8 cellular contexts compared by ENCODE assay signal in genomic region chr10:72297968-72298773, GRCh38. TPM values are rescaled to one million over a fixed set of nuclear protein-coding genes. Genes with fewer than 3 reads are reported as not detected.
DNase-seq lines count a peak whose midpoint lies in the region; ATAC-seq and TF ChIP-seq lines count a peak whose summit lies in the region.

No MANE protein-coding gene starts in this region.

- TF ChIP-seq CTCF in astrocyte of the spinal cord (IDR thresholded peaks at IDR 0.05; ENCODE audit: low read depth, low read length), result no peak

- ATAC-seq in HG02852 (IDR thresholded peaks at IDR 0.05; ENCODE audit: unreplicated experiment), result peak; percentile 74
- peak; percentile 95 for ATAC-seq in sciatic nerve

- peak; percentile 89 for TF ChIP-seq POLR2A in GM15510 (IDR thresholded peaks at IDR 0.05; ENCODE audit: borderline replicate concordance, extremely low read depth, insufficient read length)

- H3K4me3 ChIP-seq in astrocyte of the spinal cord (ENCODE audit: low read depth, low read length), result peak overlapping the region; percentile 36

- intact Hi-C loops in sciatic nerve (cut with DNase I), result no loop called here

- DNase-seq in NCI-H146 (lab: John Stamatoyannopoulos, UW), result peak; percentile 99
- DNase-seq in T1000 (lab: John Stamatoyannopoulos, UW), result peak; percentile 97
- peak; percentile 99 for DNase-seq in astrocyte of the spinal cord (ENCODE audit: low read depth, low spot score)
- DNase-seq in iPS DF 19.7 (ENCODE audit: low read depth, low spot score), result peak; percentile 86
- DNase-seq in sciatic nerve (ENCODE audit: low spot score), result peak; percentile 98
- DNase-seq in SKM-1 treated with dmso at 0.1 percent for 144 hours (lab: John Stamatoyannopoulos, UW; ENCODE audit: unreplicated experiment), result no peak

- in situ Hi-C loops in astrocyte of the spinal cord (cut with HindIII; ENCODE audit: low sequenced_read_pairs), result no loop called here

RNA-seq across cellular contexts. Expression of gene DDIT4, which starts 24.4 kb away (rescaled TPM):
- 232 TPM for total RNA-seq in sciatic nerve

RNA-seq across cellular contexts. Expression of gene DNAJB12, which starts 56.5 kb away (rescaled TPM):
- total RNA-seq in sciatic nerve, result 50.0 TPM
